ENCODE assay signal across 1 cellular context in genomic region chr19:48962029-48962848, GRCh38.
TF ChIP-seq lines count a peak whose summit lies in the region.

No MANE protein-coding gene starts in this region.

TF ChIP-seq in HEK293, 187 proteins besides CTCF, POLR2A, EP300 and RAD21 (continued from another document and continues in another):
- no peak for TF ChIP-seq ZNF704 (tag by site-specific recombination; IDR thresholded peaks at IDR 0.05)
- no peak for TF ChIP-seq KLF9 (tag by site-specific recombination; IDR thresholded peaks at IDR 0.05; ENCODE audit: low read depth)
- no peak for TF ChIP-seq ZNF391 (tag by site-specific recombination; IDR thresholded peaks at IDR 0.05; ENCODE audit: borderline replicate concordance, low read depth)
- TF ChIP-seq ZNF76 (tag by site-specific recombination; IDR thresholded peaks at IDR 0.05; ENCODE audit: borderline replicate concordance, low read depth): no peak
- TF ChIP-seq YY1 (tag by site-specific recombination; IDR thresholded peaks at IDR 0.05): no peak
- TF ChIP-seq ZNF280D (tag by site-specific recombination; IDR thresholded peaks at IDR 0.05): 0 out of 2 replicates have a peak, but pooled peaks have one; percentile 4
- TF ChIP-seq MYNN (tag by site-specific recombination; IDR thresholded peaks at IDR 0.05; ENCODE audit: borderline replicate concordance): no peak
- 0 out of 2 replicates have a peak, but pooled peaks have one; percentile 17 for TF ChIP-seq ZBTB7A (tag by site-specific recombination; IDR thresholded peaks at IDR 0.05; ENCODE audit: low read depth)
- no peak for TF ChIP-seq ZNF560 (tag by site-specific recombination; IDR thresholded peaks at IDR 0.05; ENCODE audit: borderline replicate concordance)
- no peak for TF ChIP-seq ZNF148 (tag by site-specific recombination; IDR thresholded peaks at IDR 0.05; ENCODE audit: borderline replicate concordance)
- no peak for TF ChIP-seq ZNF23 (tag by site-specific recombination; IDR thresholded peaks at IDR 0.05; ENCODE audit: borderline replicate concordance)
- no peak for TF ChIP-seq ZBTB17 (tag by site-specific recombination; IDR thresholded peaks at IDR 0.05)
- no peak for TF ChIP-seq AEBP2 (tag by site-specific recombination; IDR thresholded peaks at IDR 0.05; ENCODE audit: borderline replicate concordance)
- no peak for TF ChIP-seq ZNF664 (tag by site-specific recombination; IDR thresholded peaks at IDR 0.05)
- TF ChIP-seq ZBTB1 (tag by site-specific recombination; IDR thresholded peaks at IDR 0.05): no peak
- TF ChIP-seq ZNF398 (tag by site-specific recombination; IDR thresholded peaks at IDR 0.05): peak; percentile 29
- 0 out of 2 replicates have a peak, but pooled peaks have one; percentile 33 for TF ChIP-seq ZBTB8A (tag by site-specific recombination; IDR thresholded peaks at IDR 0.05)
- TF ChIP-seq ZNF184 (tag by site-specific recombination; IDR thresholded peaks at IDR 0.05): no peak
- TF ChIP-seq ZNF658 (tag by site-specific recombination; IDR thresholded peaks at IDR 0.05): no peak
- TF ChIP-seq BCL11B (tag by site-specific recombination; IDR thresholded peaks at IDR 0.05; ENCODE audit: low read depth): peak; percentile 48; the same call in 1 of the 2 replicates
- TF ChIP-seq ZNF426 (tag by site-specific recombination; IDR thresholded peaks at IDR 0.05): no peak
- no peak for TF ChIP-seq ZNF777 (tag by site-specific recombination; IDR thresholded peaks at IDR 0.05; ENCODE audit: borderline replicate concordance)
- no peak for TF ChIP-seq SALL2 (tag by site-specific recombination; IDR thresholded peaks at IDR 0.05; ENCODE audit: borderline replicate concordance)
- no peak for TF ChIP-seq GFI1B (tag by site-specific recombination; IDR thresholded peaks at IDR 0.05)
- no peak for TF ChIP-seq ZNF114 (tag by site-specific recombination; IDR thresholded peaks at IDR 0.05)
- no peak for TF ChIP-seq ZBTB6 (tag by site-specific recombination; IDR thresholded peaks at IDR 0.05)
- no peak for TF ChIP-seq ZNF335 (tag by site-specific recombination; conservative IDR thresholded peaks at IDR 0.05)
- TF ChIP-seq KLF10 (tag by site-specific recombination; IDR thresholded peaks at IDR 0.05): no peak
- no peak for TF ChIP-seq ZNF549 (tag by site-specific recombination; IDR thresholded peaks at IDR 0.05)
- TF ChIP-seq ZNF138 (tag by site-specific recombination; IDR thresholded peaks at IDR 0.05; ENCODE audit: borderline replicate concordance): no peak
- TF ChIP-seq ZSCAN23 (tag by site-specific recombination; IDR thresholded peaks at IDR 0.05): 0 out of 2 replicates have a peak, but pooled peaks have one; percentile 28
- TF ChIP-seq OSR2 (tag by site-specific recombination; IDR thresholded peaks at IDR 0.05): no peak
- TF ChIP-seq ZNF473 (tag by site-specific recombination; IDR thresholded peaks at IDR 0.05): no peak
- TF ChIP-seq ZNF513 (tag by site-specific recombination; IDR thresholded peaks at IDR 0.05): no peak
- TF ChIP-seq ZNF785 (tag by site-specific recombination; IDR thresholded peaks at IDR 0.05): no peak
- TF ChIP-seq ZNF843 (tag by site-specific recombination; IDR thresholded peaks at IDR 0.05): no peak
- no peak for TF ChIP-seq ZNF837 (tag by site-specific recombination; IDR thresholded peaks at IDR 0.05)
- no peak for TF ChIP-seq ZNF157 (tag by site-specific recombination; IDR thresholded peaks at IDR 0.05)
- no peak for TF ChIP-seq ZNF530 (tag by site-specific recombination; IDR thresholded peaks at IDR 0.05; ENCODE audit: low read depth)
- no peak for TF ChIP-seq ZNF202 (tag by site-specific recombination; IDR thresholded peaks at IDR 0.05; ENCODE audit: borderline replicate concordance)
- TF ChIP-seq ZNF354C (tag by site-specific recombination; IDR thresholded peaks at IDR 0.05; ENCODE audit: borderline replicate concordance, low read depth): no peak
- TF ChIP-seq ZNF140 (tag by site-specific recombination; IDR thresholded peaks at IDR 0.05): no peak
- no peak for TF ChIP-seq ZNF514 (tag by site-specific recombination; IDR thresholded peaks at IDR 0.05)
- no peak for TF ChIP-seq ZNF654 (tag by site-specific recombination; IDR thresholded peaks at IDR 0.05; ENCODE audit: low read depth)
- no peak for TF ChIP-seq ZNF10 (tag by site-specific recombination; IDR thresholded peaks at IDR 0.05)
- no peak for TF ChIP-seq HOXA7 (CRISPR knock-in tag; IDR thresholded peaks at IDR 0.05; ENCODE audit: borderline replicate concordance)
- TF ChIP-seq ZNF561 (tag by site-specific recombination; IDR thresholded peaks at IDR 0.05; ENCODE audit: borderline replicate concordance): no peak
- peak; percentile 48; the same call in 1 of the 2 replicates for TF ChIP-seq ZBTB48 (tag by site-specific recombination; IDR thresholded peaks at IDR 0.05)
- TF ChIP-seq ZNF394 (tag by site-specific recombination; IDR thresholded peaks at IDR 0.05; ENCODE audit: borderline replicate concordance): no peak
- TF ChIP-seq ZNF518A (tag by site-specific recombination; conservative IDR thresholded peaks at IDR 0.05; ENCODE audit: low read depth): no peak
